In genomic region chr5:65938256-65938655, GRCh38 we compare ENCODE assay signal across 11 cellular contexts. TPM values are rescaled to one million over a fixed set of nuclear protein-coding genes. Genes with fewer than 3 reads are reported as not detected.
A peak's percentile ranks its signal among the peaks of the same experiment; 100 is the strongest.
DNase-seq lines count a peak whose midpoint lies in the region; ATAC-seq and TF ChIP-seq lines count a peak whose summit lies in the region.
"Had no signal": no experiment of that assay in that cellular context is flagged by ENCODE, and none has a peak within 500 bp of the region (broad histone marks: within the 10 kb centered on the region; RNA-seq: fewer than 3 reads in every experiment).

No MANE protein-coding gene starts in this region.

- H3K9me3 Mint-ChIP-seq in memory B cell: no peaks in the 10 kb centered on the region

- no peak overlapping the region for H2AFZ ChIP-seq in smooth muscle cell (ENCODE audit: low read depth)

- ATAC-seq in GM18907 (IDR thresholded peaks at IDR 0.05; ENCODE audit: unreplicated experiment) (peak; percentile 74), GM21737 (IDR thresholded peaks at IDR 0.05; ENCODE audit: unreplicated experiment) (peak; percentile 87), HG03095 (IDR thresholded peaks at IDR 0.05; ENCODE audit: unreplicated experiment) (peak; percentile 87), memory B cell (ENCODE audit: low read depth) (peak; percentile 94)

- no peaks in the 10 kb centered on the region for H3K9me3 ChIP-seq in smooth muscle cell (replicated peaks; ENCODE audit: low read depth)
- H3K9me3 ChIP-seq: sigmoid colon had no signal

- 98% methylated on average over 5 of the region's 5 CpGs for whole genome bisulfite sequencing in smooth muscle cell (ENCODE audit: low lambda C conversion rate)

- H3K27ac ChIP-seq in dorsolateral prefrontal cortex: no peak overlapping the region
- no peak overlapping the region for H3K27ac ChIP-seq in smooth muscle cell (ENCODE audit: low read depth)
- H3K27ac ChIP-seq: sigmoid colon had no signal

- no peak overlapping the region for H3K9ac ChIP-seq in smooth muscle cell (ENCODE audit: low read depth)

- peaks cover 89% of the 10 kb centered on the region for H3K79me2 ChIP-seq in smooth muscle cell (ENCODE audit: low read depth)

- peaks cover 82% of the 10 kb centered on the region for H4K20me1 ChIP-seq in smooth muscle cell (ENCODE audit: low read depth)

- no peaks in the 10 kb centered on the region for H3K4me1 ChIP-seq in smooth muscle cell (ENCODE audit: low read depth)

- no peaks in the 10 kb centered on the region for H3K36me3 ChIP-seq in smooth muscle cell (ENCODE audit: low read depth)
- H3K36me3 ChIP-seq: sigmoid colon had no signal

- no peaks in the 10 kb centered on the region for H3F3A ChIP-seq in smooth muscle cell (ENCODE audit: low read depth)

- H3K4me2 ChIP-seq in smooth muscle cell: no peak overlapping the region

- TF ChIP-seq CTCF in dorsolateral prefrontal cortex (IDR thresholded peaks at IDR 0.05 in 54 of 56, conservative IDR thresholded peaks at IDR 0.05 in 2 of 56; ENCODE audit: low read depth in 1 of 56, partially characterized antibody in 56 of 56) (no peak), smooth muscle cell (IDR thresholded peaks at IDR 0.05; ENCODE audit: borderline replicate concordance, insufficient read depth, poor library complexity, severe bottlenecking) (no peak)

- peaks cover 34% of the 10 kb centered on the region for H3K4me1 Mint-ChIP-seq in memory B cell

- H3K27me3 ChIP-seq in dorsolateral prefrontal cortex (no peaks in the 10 kb centered on the region), smooth muscle cell (ENCODE audit: low read depth) (no peaks in the 10 kb centered on the region)
- H3K27me3 ChIP-seq: sigmoid colon had no signal

- DNase-seq in memory B cell (ENCODE audit: low spot score in 2 of 2): no peak
- no peak for DNase-seq in NCI-H524 (lab: John Stamatoyannopoulos, UW)
- DNase-seq in dorsolateral prefrontal cortex: no peak
- DNase-seq in smooth muscle cell (lab: John Stamatoyannopoulos, UW; ENCODE audit: unreplicated experiment): no peak
- DNase-seq in NCI-H2029 treated with DMSO at 0.1 percent for 48 hours (lab: John Stamatoyannopoulos, UW): no peak
- DNase-seq: C1 segment of cervical spinal cord, sigmoid colon, substantia nigra had no signal

- no peak overlapping the region for H3K4me3 ChIP-seq in dorsolateral prefrontal cortex
- H3K4me3 ChIP-seq in smooth muscle cell: no peak overlapping the region
- H3K4me3 ChIP-seq: sigmoid colon had no signal

- peak overlapping the region; percentile 58 for H3K4me3 Mint-ChIP-seq in memory B cell

- peak overlapping the region; percentile 48 for H3K27ac Mint-ChIP-seq in memory B cell

- intact Hi-C loops in dorsolateral prefrontal cortex (cut with DNase I): no loop called here

- no peaks in the 10 kb centered on the region for H3K27me3 Mint-ChIP-seq in memory B cell

- H3K36me3 Mint-ChIP-seq in memory B cell: peaks cover 4% of the 10 kb centered on the region

RNA-seq across cellular contexts. Expression of gene ERBIN, which starts 11.9 kb away (rescaled TPM):
- total RNA-seq in dorsolateral prefrontal cortex (100 to 1,000 TPM in 108 of 120 experiments, 10 to 100 TPM in 12; 66.2 to 345 (median 150) TPM), smooth muscle cell (75.8 and 80.7 TPM in 2 replicates)
- 16.8 and 18.3 TPM in 2 replicates for polyA plus RNA-seq in smooth muscle cell
